ENCODE assay signal across 17 cellular contexts in genomic region chr2:111042261-111042660, GRCh38.
DNase-seq lines count a peak whose midpoint lies in the region; ATAC-seq and TF ChIP-seq lines count a peak whose summit lies in the region.
"Had no signal": no experiment of that assay in that cellular context is flagged by ENCODE, and none has a peak within 500 bp of the region (broad histone marks: within the 10 kb centered on the region; RNA-seq: fewer than 3 reads in every experiment).

No MANE protein-coding gene starts in this region.

- no peak for ATAC-seq in stimulated activated effector memory CD8-positive, alpha-beta T cell treated with anti-CD3 and anti-CD28 coated beads, Interleukin-12 subunit alpha, Interleukin-12 subunit beta, amount 100 ng/mL, for 72 hours
- no peak for ATAC-seq in natural killer cell
- no peak for ATAC-seq in HG03571 (IDR thresholded peaks at IDR 0.05; ENCODE audit: unreplicated experiment)
- ATAC-seq: HCT116 had no signal

- DNase-seq in activated CD4-positive, alpha-beta T cell treated with anti-CD3 and anti-CD28 coated beads, Interleukin-2, amount 10 ng/mL, durations not matched to agents 24 days and 14 days = no peak
- no peak for DNase-seq in activated CD4-positive, alpha-beta T cell treated with anti-CD3 and anti-CD28 coated beads for 4 hours
- no peak for DNase-seq in activated T-helper 2 cell treated with anti-CD3 and anti-CD28 coated beads, Interferon-gamma antibody, Interleukin-2, Interleukin-4, amounts not matched to agents 10 μg/mL and 5 μg/mL and 100 μg/mL, durations not matched to agents 14 hours and 24 hours and 36 hours (ENCODE audit: low spot score)
- DNase-seq in islet precursor cell = peak; percentile 36
- DNase-seq in stimulated activated effector memory CD8-positive, alpha-beta T cell treated with anti-CD3 and anti-CD28 coated beads, Interleukin-12 subunit alpha, Interleukin-12 subunit beta, amount 100 ng/mL, for 72 hours (ENCODE audit: low spot score in 2 of 2) = no peak
- DNase-seq in natural killer cell = no peak
- DNase-seq in kidney tubule cell (ENCODE audit: low spot score) = no peak
- DNase-seq: CD4-positive, alpha-beta memory T cell; DND-41; MV-4-11; NCI-H187 treated with DMSO at 0.1 percent for 48 hours; NCI-H446; NK-92 treated with Interleukin-12 subunit alpha and Interleukin-12 subunit beta, amount 100 ng/mL, for 24 hours had no signal

- peaks cover 12% of the 10 kb centered on the region for H3K9me3 Mint-ChIP-seq in activated CD4-positive, alpha-beta T cell treated with anti-CD3 and anti-CD28 coated beads, Interleukin-2, amount 10 ng/mL, durations not matched to agents 24 days and 14 days
- peaks cover 17% of the 10 kb centered on the region for H3K9me3 Mint-ChIP-seq in activated T-helper 2 cell treated with anti-CD3 and anti-CD28 coated beads, Interferon-gamma antibody, Interleukin-2, Interleukin-4, amounts not matched to agents 10 μg/mL and 5 μg/mL and 100 μg/mL, durations not matched to agents 14 hours and 24 hours and 36 hours
- H3K9me3 Mint-ChIP-seq in stimulated activated effector memory CD8-positive, alpha-beta T cell treated with anti-CD3 and anti-CD28 coated beads, Interleukin-12 subunit alpha, Interleukin-12 subunit beta, amount 100 ng/mL, for 72 hours = no peaks in the 10 kb centered on the region
- H3K9me3 Mint-ChIP-seq in natural killer cell = no peaks in the 10 kb centered on the region
- H3K9me3 Mint-ChIP-seq: GM23338 had no signal

- H3K27me3 Mint-ChIP-seq in activated CD4-positive, alpha-beta T cell treated with anti-CD3 and anti-CD28 coated beads, Interleukin-2, amount 10 ng/mL, durations not matched to agents 24 days and 14 days = peaks cover 44% of the 10 kb centered on the region
- peaks cover 21% of the 10 kb centered on the region for H3K27me3 Mint-ChIP-seq in activated T-helper 2 cell treated with anti-CD3 and anti-CD28 coated beads, Interferon-gamma antibody, Interleukin-2, Interleukin-4, amounts not matched to agents 10 μg/mL and 5 μg/mL and 100 μg/mL, durations not matched to agents 14 hours and 24 hours and 36 hours (ENCODE audit: low read depth)
- H3K27me3 Mint-ChIP-seq in natural killer cell (ENCODE audit: low read depth in 2 of 2) = peaks cover 22 to 32% of the 10 kb centered on the region in 2 donors

- no peak for TF ChIP-seq CTCF in natural killer cell (IDR thresholded peaks at IDR 0.05)

- peak overlapping the region; percentile 80 for H3K27ac Mint-ChIP-seq in activated CD4-positive, alpha-beta T cell treated with anti-CD3 and anti-CD28 coated beads, Interleukin-2, amount 10 ng/mL, durations not matched to agents 24 days and 14 days
- H3K27ac Mint-ChIP-seq in activated T-helper 2 cell treated with anti-CD3 and anti-CD28 coated beads, Interferon-gamma antibody, Interleukin-2, Interleukin-4, amounts not matched to agents 10 μg/mL and 5 μg/mL and 100 μg/mL, durations not matched to agents 14 hours and 24 hours and 36 hours = peak overlapping the region; percentile 78
- H3K27ac Mint-ChIP-seq in stimulated activated effector memory CD8-positive, alpha-beta T cell treated with anti-CD3 and anti-CD28 coated beads, Interleukin-12 subunit alpha, Interleukin-12 subunit beta, amount 100 ng/mL, for 72 hours = peak overlapping the region; percentile 80
- H3K27ac Mint-ChIP-seq in natural killer cell = no peak overlapping the region
- H3K27ac Mint-ChIP-seq: GM23338 had no signal

- H3K4me1 Mint-ChIP-seq in activated CD4-positive, alpha-beta T cell treated with anti-CD3 and anti-CD28 coated beads, Interleukin-2, amount 10 ng/mL, durations not matched to agents 24 days and 14 days = peaks cover 18% of the 10 kb centered on the region
- peaks cover 44% of the 10 kb centered on the region for H3K4me1 Mint-ChIP-seq in activated T-helper 2 cell treated with anti-CD3 and anti-CD28 coated beads, Interferon-gamma antibody, Interleukin-2, Interleukin-4, amounts not matched to agents 10 μg/mL and 5 μg/mL and 100 μg/mL, durations not matched to agents 14 hours and 24 hours and 36 hours (ENCODE audit: low read depth)
- H3K4me1 Mint-ChIP-seq in stimulated activated effector memory CD8-positive, alpha-beta T cell treated with anti-CD3 and anti-CD28 coated beads, Interleukin-12 subunit alpha, Interleukin-12 subunit beta, amount 100 ng/mL, for 72 hours = peaks cover 26% of the 10 kb centered on the region
- peaks cover 0 to 15% of the 10 kb centered on the region in 2 donors for H3K4me1 Mint-ChIP-seq in natural killer cell
- H3K4me1 Mint-ChIP-seq: GM23338 had no signal

- intact Hi-C loops in activated CD4-positive, alpha-beta T cell treated with anti-CD3 and anti-CD28 coated beads, Interleukin-2, amount 10 ng/mL, durations not matched to agents 24 days and 14 days (cut with micrococcal nuclease) = no loop called here
- intact Hi-C loops in activated T-helper 2 cell treated with anti-CD3 and anti-CD28 coated beads, Interferon-gamma antibody, Interleukin-2, Interleukin-4, amounts not matched to agents 10 μg/mL and 5 μg/mL and 100 μg/mL, durations not matched to agents 14 hours and 24 hours and 36 hours (cut with micrococcal nuclease) = no loop called here
- intact Hi-C loops in natural killer cell (cut with micrococcal nuclease) = no loop called here

- H3K36me3 Mint-ChIP-seq in activated CD4-positive, alpha-beta T cell treated with anti-CD3 and anti-CD28 coated beads, Interleukin-2, amount 10 ng/mL, durations not matched to agents 24 days and 14 days (ENCODE audit: low read depth) = no peaks in the 10 kb centered on the region
- H3K36me3 Mint-ChIP-seq in activated T-helper 2 cell treated with anti-CD3 and anti-CD28 coated beads, Interferon-gamma antibody, Interleukin-2, Interleukin-4, amounts not matched to agents 10 μg/mL and 5 μg/mL and 100 μg/mL, durations not matched to agents 14 hours and 24 hours and 36 hours (ENCODE audit: low read depth) = peaks cover 3% of the 10 kb centered on the region
- no peaks in the 10 kb centered on the region for H3K36me3 Mint-ChIP-seq in stimulated activated effector memory CD8-positive, alpha-beta T cell treated with anti-CD3 and anti-CD28 coated beads, Interleukin-12 subunit alpha, Interleukin-12 subunit beta, amount 100 ng/mL, for 72 hours
- no peaks in the 10 kb centered on the region for H3K36me3 Mint-ChIP-seq in natural killer cell
- H3K36me3 Mint-ChIP-seq: CD4-positive, alpha-beta memory T cell had no signal

- H3K4me3 Mint-ChIP-seq in activated CD4-positive, alpha-beta T cell treated with anti-CD3 and anti-CD28 coated beads, Interleukin-2, amount 10 ng/mL, durations not matched to agents 24 days and 14 days = peak overlapping the region; percentile 20
- H3K4me3 Mint-ChIP-seq in activated T-helper 2 cell treated with anti-CD3 and anti-CD28 coated beads, Interferon-gamma antibody, Interleukin-2, Interleukin-4, amounts not matched to agents 10 μg/mL and 5 μg/mL and 100 μg/mL, durations not matched to agents 14 hours and 24 hours and 36 hours (ENCODE audit: low read depth) = no peak overlapping the region
- peak overlapping the region; percentile 47 for H3K4me3 Mint-ChIP-seq in stimulated activated effector memory CD8-positive, alpha-beta T cell treated with anti-CD3 and anti-CD28 coated beads, Interleukin-12 subunit alpha, Interleukin-12 subunit beta, amount 100 ng/mL, for 72 hours
- H3K4me3 Mint-ChIP-seq in natural killer cell = no peak overlapping the region
- H3K4me3 Mint-ChIP-seq: B cell; CD4-positive, alpha-beta memory T cell; GM23338 had no signal

Comparison
In these comparisons a context has a peak if more than half of its experiments do, and no peak if none do; other contexts are left out.
1. H3K27ac Mint-ChIP-seq: peak in activated CD4-positive, alpha-beta T cell treated with anti-CD3 and anti-CD28 coated beads, Interleukin-2, amount 10 ng/mL, durations not matched to agents 24 days and 14 days (single experiment), activated T-helper 2 cell treated with anti-CD3 and anti-CD28 coated beads, Interferon-gamma antibody, Interleukin-2, Interleukin-4, amounts not matched to agents 10 μg/mL and 5 μg/mL and 100 μg/mL, durations not matched to agents 14 hours and 24 hours and 36 hours (single experiment) and stimulated activated effector memory CD8-positive, alpha-beta T cell treated with anti-CD3 and anti-CD28 coated beads, Interleukin-12 subunit alpha, Interleukin-12 subunit beta, amount 100 ng/mL, for 72 hours (single experiment); none in natural killer cell (0 of 2).
2. H3K4me3 Mint-ChIP-seq: peak in activated CD4-positive, alpha-beta T cell treated with anti-CD3 and anti-CD28 coated beads, Interleukin-2, amount 10 ng/mL, durations not matched to agents 24 days and 14 days (single experiment) and stimulated activated effector memory CD8-positive, alpha-beta T cell treated with anti-CD3 and anti-CD28 coated beads, Interleukin-12 subunit alpha, Interleukin-12 subunit beta, amount 100 ng/mL, for 72 hours (single experiment); none in activated T-helper 2 cell treated with anti-CD3 and anti-CD28 coated beads, Interferon-gamma antibody, Interleukin-2, Interleukin-4, amounts not matched to agents 10 μg/mL and 5 μg/mL and 100 μg/mL, durations not matched to agents 14 hours and 24 hours and 36 hours (single experiment) and natural killer cell (single experiment).